ENCODE assay signal across 24 cellular contexts in genomic region chr17:64264891-64265290, GRCh38. TPM values are rescaled to one million over a fixed set of nuclear protein-coding genes. Genes with fewer than 3 reads are reported as not detected.
DNase-seq lines count a peak whose midpoint lies in the region; ATAC-seq, FAIRE-seq and TF ChIP-seq lines count a peak whose summit lies in the region.
"Had no signal": no experiment of that assay in that cellular context is flagged by ENCODE, and none has a peak within 500 bp of the region (broad histone marks: within the 10 kb centered on the region; RNA-seq: fewer than 3 reads in every experiment).

No MANE protein-coding gene starts in this region.

- H2AFZ ChIP-seq in GM23248 (no peak overlapping the region), astrocyte (ENCODE audit: low read depth, low read length) (no peak overlapping the region)

- peak; percentile 31 for DNase-seq in GM23248
- no peak for DNase-seq in astrocyte (ENCODE audit: low read depth)
- DNase-seq in immature natural killer cell, result no peak
- DNase-seq in progenitor cell of endocrine pancreas (ENCODE audit: low spot score, unreplicated experiment), result no peak
- DNase-seq in T-helper 2 cell, result no peak
- DNase-seq in activated gamma-delta T cell (lab: John Stamatoyannopoulos, UW), result no peak
- DNase-seq in omental fat pad (ENCODE audit: low spot score), result no peak
- DNase-seq: activated CD4-positive, CD25-positive, alpha-beta regulatory T cell treated with anti-CD3 and anti-CD28 coated beads, Interleukin-2, amount 50 U/mL, for 72 hours; activated CD8-positive, alpha-beta T cell treated with anti-CD3 and anti-CD28 coated beads, Interleukin-2, amount 10 ng/mL, durations not matched to agents 7 days and 5 days; activated naive CD4-positive, alpha-beta T cell treated with anti-CD3 and anti-CD28 coated beads, Interleukin-2, amount 10 ng/mL, durations not matched to agents 7 days and 5 days; activated T-cell treated with anti-CD3 and anti-CD28 coated beads, Interleukin-2, amount 50 U/mL, for 1 hour; anterior cingulate cortex; hypothalamus; KG1; MV-4-11; NCI-H187; ovary; sigmoid colon had no signal

- H3K9me3 ChIP-seq in GM23248 (ENCODE audit: low read depth) (no peaks in the 10 kb centered on the region), astrocyte (ENCODE audit: insufficient read depth, low read depth, low read length) (no peaks in the 10 kb centered on the region)
- H3K9me3 ChIP-seq: esophagus muscularis mucosa, gastroesophageal sphincter, ovary, sigmoid colon had no signal

- peaks cover 4% of the 10 kb centered on the region for H3K27me3 Mint-ChIP-seq in astrocyte (ENCODE audit: low read depth, unreplicated experiment)
- peaks cover 0 to 22% (median 14%) of the 10 kb centered on the region in 3 donors for H3K27me3 Mint-ChIP-seq in immature natural killer cell (ENCODE audit: low read depth in 3 of 3)
- peaks cover 9% of the 10 kb centered on the region for H3K27me3 Mint-ChIP-seq in progenitor cell of endocrine pancreas

- peaks cover 2% of the 10 kb centered on the region for H3K36me3 Mint-ChIP-seq in astrocyte (ENCODE audit: low read depth, unreplicated experiment)
- peaks cover 0 to 5% (median 0%) of the 10 kb centered on the region in 3 donors for H3K36me3 Mint-ChIP-seq in immature natural killer cell
- no peaks in the 10 kb centered on the region for H3K36me3 Mint-ChIP-seq in progenitor cell of endocrine pancreas (ENCODE audit: insufficient read depth)

- 87 to 89% methylated on average over 3 of the region's 3 CpGs for WGBS in GM23248 (ENCODE audit: low coverage in 1 of 2, low lambda C conversion rate in 2 of 2, missing lambda C conversion rate in 2 of 2), 2 experiments

- H3K9ac ChIP-seq in GM23248, result no peak overlapping the region
- H3K9ac ChIP-seq in astrocyte (ENCODE audit: low read length), result no peak overlapping the region

- H3K79me2 ChIP-seq in GM23248 (ENCODE audit: insufficient read depth), result peaks cover 30% of the 10 kb centered on the region
- peaks cover 25% of the 10 kb centered on the region for H3K79me2 ChIP-seq in astrocyte (ENCODE audit: insufficient read depth, low read length)

- H3K4me1 ChIP-seq in GM23248 (ENCODE audit: insufficient read depth) (peaks cover 21% of the 10 kb centered on the region), astrocyte (ENCODE audit: insufficient read depth, low read length) (peaks cover 9% of the 10 kb centered on the region)

- TF ChIP-seq CTCF in astrocyte (IDR thresholded peaks at IDR 0.05; ENCODE audit: insufficient read depth, low read depth, low read length) (no peak), progenitor cell of endocrine pancreas (IDR thresholded peaks at IDR 0.05; ENCODE audit: unreplicated experiment) (no peak), omental fat pad (IDR thresholded peaks at IDR 0.05) (no peak)

- H4K20me1 ChIP-seq in GM23248 (ENCODE audit: insufficient read depth), result no peaks in the 10 kb centered on the region
- H4K20me1 ChIP-seq in astrocyte (ENCODE audit: insufficient read depth, low read length), result peaks cover 18% of the 10 kb centered on the region

- H3K4me2 ChIP-seq in GM23248 (ENCODE audit: unreplicated experiment) (no peak overlapping the region), astrocyte (ENCODE audit: low read length) (no peak overlapping the region)

- H3K4me3 Mint-ChIP-seq in astrocyte (ENCODE audit: unreplicated experiment) (peak overlapping the region; percentile 65), immature natural killer cell (peak overlapping the region in 4 of 5 donors; percentile 12 to 93 (median 25)), progenitor cell of endocrine pancreas (ENCODE audit: low read depth) (no peak overlapping the region)
- H3K4me3 Mint-ChIP-seq: activated CD8-positive, alpha-beta T cell treated with anti-CD3 and anti-CD28 coated beads, Interleukin-2, amount 10 ng/mL, durations not matched to agents 7 days and 5 days had no signal

- H3K4me1 Mint-ChIP-seq in astrocyte (ENCODE audit: low read depth, unreplicated experiment) (peaks cover 33% of the 10 kb centered on the region), immature natural killer cell (peaks cover 36 to 39% of the 10 kb centered on the region in 2 donors), progenitor cell of endocrine pancreas (ENCODE audit: low read depth) (peaks cover 28% of the 10 kb centered on the region)

- H3F3A ChIP-seq in GM23248 (ENCODE audit: insufficient read depth), result no peaks in the 10 kb centered on the region

- no peak overlapping the region for H3K4me3 ChIP-seq in GM23248
- no peak overlapping the region for H3K4me3 ChIP-seq in astrocyte (ENCODE audit: insufficient read depth, low read depth, low read length)
- H3K4me3 ChIP-seq: esophagus muscularis mucosa, gastroesophageal sphincter, lung, ovary, sigmoid colon had no signal

- in situ Hi-C loops in GM23248 (cut with MboI), result no loop called here

- H3K27me3 ChIP-seq in GM23248 (replicated peaks; ENCODE audit: insufficient read depth), result no peaks in the 10 kb centered on the region
- peaks cover 11% of the 10 kb centered on the region for H3K27me3 ChIP-seq in astrocyte (ENCODE audit: insufficient read depth, low read length)
- H3K27me3 ChIP-seq: esophagus muscularis mucosa, gastroesophageal sphincter, ovary, sigmoid colon had no signal

- H3K27ac Mint-ChIP-seq in astrocyte (ENCODE audit: unreplicated experiment), result no peak overlapping the region
- peak overlapping the region in 1 of 6 donors; percentile 45 for H3K27ac Mint-ChIP-seq in immature natural killer cell
- peak overlapping the region; percentile 39 for H3K27ac Mint-ChIP-seq in progenitor cell of endocrine pancreas
- H3K27ac Mint-ChIP-seq: activated CD8-positive, alpha-beta T cell treated with anti-CD3 and anti-CD28 coated beads, Interleukin-2, amount 10 ng/mL, durations not matched to agents 7 days and 5 days; activated naive CD4-positive, alpha-beta T cell treated with anti-CD3 and anti-CD28 coated beads, Interleukin-2, amount 10 ng/mL, durations not matched to agents 7 days and 5 days had no signal

- no peaks in the 10 kb centered on the region for H3K9me2 ChIP-seq in GM23248 (ENCODE audit: insufficient read depth)

- peaks cover 2% of the 10 kb centered on the region for H3K9me3 Mint-ChIP-seq in astrocyte (ENCODE audit: unreplicated experiment)
- no peaks in the 10 kb centered on the region for H3K9me3 Mint-ChIP-seq in immature natural killer cell
- H3K9me3 Mint-ChIP-seq in progenitor cell of endocrine pancreas (ENCODE audit: low read depth), result no peaks in the 10 kb centered on the region
- H3K9me3 Mint-ChIP-seq: activated naive CD4-positive, alpha-beta T cell treated with anti-CD3 and anti-CD28 coated beads, Interleukin-2, amount 10 ng/mL, durations not matched to agents 7 days and 5 days had no signal

- H3K27ac ChIP-seq in GM23248 (no peak overlapping the region), astrocyte (ENCODE audit: low read depth, low read length) (no peak overlapping the region)
- H3K27ac ChIP-seq: esophagus muscularis mucosa, gastroesophageal sphincter, ovary, sigmoid colon had no signal

- ATAC-seq in GM21526 (IDR thresholded peaks at IDR 0.05; ENCODE audit: low FRiP score, unreplicated experiment) (no peak), omental fat pad (ENCODE audit: low FRiP score) (no peak)
- ATAC-seq: activated CD8-positive, alpha-beta T cell treated with anti-CD3 and anti-CD28 coated beads, Interleukin-2, amount 10 ng/mL, durations not matched to agents 7 days and 5 days; gastroesophageal sphincter had no signal

- no peak for FAIRE-seq in astrocyte (lab: Jason Lieb, UNC)
- FAIRE-seq: keratinocyte, urothelium cell line had no signal

- no peaks in the 10 kb centered on the region for H3K36me3 ChIP-seq in GM23248 (ENCODE audit: low read depth)
- H3K36me3 ChIP-seq in astrocyte (ENCODE audit: insufficient read depth, low read length), result no peaks in the 10 kb centered on the region
- H3K36me3 ChIP-seq: esophagus muscularis mucosa, gastroesophageal sphincter, ovary, sigmoid colon had no signal

RNA-seq across cellular contexts. Expression of gene TEX2, which starts 1.8 kb away (rescaled TPM):
- total RNA-seq in GM23248 (2014; rRNA removed; shearing (Covaris generic)), result 37.0 and 39.8 TPM in 2 replicates
- polyA plus RNA-seq in GM23248 (2016; fragmentation: Nextera tagmentation; extraction: Ambion mirVana), result 26.9 and 28.3 TPM in 2 replicates
- 56.1 and 58.2 TPM in 2 replicates for total RNA-seq in astrocyte
- polyA plus RNA-seq in immature natural killer cell, result 1 to 10 TPM; 4.7 to 8.1 (median 6.3) TPM
- total RNA-seq in progenitor cell of endocrine pancreas, result 30.2 and 31.5 TPM in 2 replicates
- 100 to 1,000 TPM in 1 of 4 donors, 10 to 100 TPM in 3; 34.8 to 113 (median 85.2) TPM for total RNA-seq in omental fat pad
